In the genomic region with DNA sequence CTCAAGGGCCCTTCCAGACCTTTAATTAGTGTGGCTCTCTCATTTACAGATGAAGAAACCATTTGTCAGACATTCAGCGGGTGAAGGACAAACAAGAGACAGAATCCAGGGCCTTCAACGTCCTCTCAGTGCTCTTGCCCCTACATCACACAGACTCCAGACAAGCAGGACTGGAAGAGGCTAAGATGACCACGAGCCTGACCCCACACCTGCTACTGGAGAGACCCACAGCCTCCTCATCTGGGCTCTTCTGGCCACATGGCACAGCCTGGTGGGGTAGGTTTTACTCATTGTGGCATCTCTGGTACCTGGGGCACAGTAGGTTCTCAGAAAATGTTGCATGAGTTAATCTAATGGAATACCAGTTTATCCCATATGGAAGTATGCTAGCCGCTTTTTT, we compare ENCODE assay signal across 24 cellular contexts.
DNase-seq lines count a peak whose midpoint lies in the region; ATAC-seq and TF ChIP-seq lines count a peak whose summit lies in the region.
"Had no signal": no experiment of that assay in that cellular context is flagged by ENCODE, and none has a peak within 500 bp of the region (broad histone marks: within the 10 kb centered on the region; RNA-seq: fewer than 3 reads in every experiment).

No MANE protein-coding gene starts in this region.

- H2BK12ac ChIP-seq in neuronal stem cell (ENCODE audit: low read length) = no peak overlapping the region

- H3K79me1 ChIP-seq in neuronal stem cell (ENCODE audit: low read depth, low read length) = no peaks in the 10 kb centered on the region

- no peak overlapping the region for H2BK15ac ChIP-seq in neuronal stem cell (ENCODE audit: low read length)

- H3K4me2 ChIP-seq in neuronal stem cell (ENCODE audit: insufficient read depth, low read length, poor library complexity, severe bottlenecking) = no peak overlapping the region

- DNase-seq in left ventricle myocardium inferior = no peak
- no peak for DNase-seq in heart left ventricle
- no peak for DNase-seq in neuronal stem cell (ENCODE audit: low spot score)
- no peak for DNase-seq in upper lobe of left lung
- DNase-seq in uterus = no peak
- DNase-seq in DMS153 treated with DMSO at 0.1 percent for 48 hours (lab: John Stamatoyannopoulos, UW; ENCODE audit: unreplicated experiment) = no peak
- DNase-seq in SHP77 treated with DMSO at 0.1 percent for 48 hours (lab: John Stamatoyannopoulos, UW) = no peak
- DNase-seq: activated naive CD4-positive, alpha-beta T cell treated with anti-CD3 and anti-CD28 coated beads for 36 hours; activated T-cell treated with anti-CD3 and anti-CD28 coated beads, Interleukin-2, amount 50 U/mL, for 48 hours; amygdala; BE2C; glutamatergic neuron; H7; Kasumi-1; midbrain; NCI-H1694 treated with DMSO at 0.1 percent for 48 hours; NCI-H526 treated with DMSO at 0.1 percent for 48 hours; stimulated activated naive CD8-positive, alpha-beta T cell treated with anti-CD3 and anti-CD28 coated beads, Interleukin-15, amount 100 ng/mL, for 72 hours; T-helper 9 cell; WERI-Rb-1 had no signal

- peaks cover 23% of the 10 kb centered on the region for H3K4me1 ChIP-seq in left ventricle myocardium inferior
- H3K4me1 ChIP-seq in heart left ventricle = peaks cover 0 to 16% (median 2%) of the 10 kb centered on the region in 12 donors
- peaks cover 0 to 27% of the 10 kb centered on the region in 2 donors for H3K4me1 ChIP-seq in esophagus (ENCODE audit: control insufficient read depth in 2 of 2, insufficient read depth in 2 of 2, low read length in 1 of 2)
- peaks cover 0 to 7% of the 10 kb centered on the region in 2 donors for H3K4me1 ChIP-seq in neuronal stem cell (ENCODE audit: control insufficient read depth in 2 of 2, insufficient read depth in 1 of 2, low read depth in 1 of 2, low read length in 2 of 2)
- H3K4me1 ChIP-seq in upper lobe of left lung = peaks cover 2 to 28% (median 16%) of the 10 kb centered on the region in 4 donors
- no peaks in the 10 kb centered on the region for H3K4me1 ChIP-seq in uterus
- H3K4me1 ChIP-seq: BE2C, parathyroid adenoma had no signal

- intact Hi-C loops in left ventricle myocardium inferior (cut with micrococcal nuclease) (no loop called here), heart left ventricle (cut with DNase I) (no loop called here), uterus (cut with DNase I; ENCODE audit: low total_unique reads) (no loop called here)

- no peak overlapping the region for H2AFZ ChIP-seq in neuronal stem cell (ENCODE audit: low read length)
- H2AFZ ChIP-seq: parathyroid adenoma had no signal

- H3K36me3 ChIP-seq in left ventricle myocardium inferior = no peaks in the 10 kb centered on the region
- H3K36me3 ChIP-seq in heart left ventricle = no peaks in the 10 kb centered on the region
- H3K36me3 ChIP-seq in esophagus (ENCODE audit: control insufficient read depth in 2 of 2, insufficient read depth in 2 of 2, low read length in 1 of 2) = no peaks in the 10 kb centered on the region
- no peaks in the 10 kb centered on the region for H3K36me3 ChIP-seq in neuronal stem cell (replicated peaks in 1 of 2; ENCODE audit: control insufficient read depth in 2 of 2, insufficient read depth in 2 of 2, low read length in 2 of 2)
- H3K36me3 ChIP-seq in upper lobe of left lung = no peaks in the 10 kb centered on the region
- H3K36me3 ChIP-seq in uterus = no peaks in the 10 kb centered on the region
- H3K36me3 ChIP-seq: BE2C, cardiac muscle cell, vagina, WERI-Rb-1 had no signal

- no peak overlapping the region for H3K23ac ChIP-seq in neuronal stem cell (ENCODE audit: low read depth, low read length, poor library complexity)

- TF ChIP-seq CTCF in left ventricle myocardium inferior (IDR thresholded peaks at IDR 0.05; ENCODE audit: borderline replicate concordance) (no peak), heart left ventricle (IDR thresholded peaks at IDR 0.05) (no peak), upper lobe of left lung (IDR thresholded peaks at IDR 0.05) (no peak), uterus (IDR thresholded peaks at IDR 0.05) (no peak)

- no peak overlapping the region for H3K9ac ChIP-seq in neuronal stem cell (ENCODE audit: low read depth, low read length, poor library complexity)
- H3K9ac ChIP-seq: parathyroid adenoma had no signal

- H3K27ac ChIP-seq in left ventricle myocardium inferior (replicated peaks) (peak overlapping the region; percentile 84), heart left ventricle (peak overlapping the region in 5 of 12 donors; percentile 31 to 50 (median 39)), esophagus (ENCODE audit: low read depth in 2 of 2, low read length in 1 of 2) (peak overlapping the region; percentile 78 to 92), neuronal stem cell (replicated peaks; ENCODE audit: low read length) (no peak overlapping the region), upper lobe of left lung (peak overlapping the region; percentile 36 to 88 (median 62)), uterus (no peak overlapping the region)
- H3K27ac ChIP-seq: cardiac muscle cell, parathyroid adenoma, vagina, WERI-Rb-1 had no signal

- ATAC-seq in heart left ventricle = no peak
- ATAC-seq in upper lobe of left lung (ENCODE audit: low FRiP score in 2 of 2) = peak in 1 of 2 donors; percentile 1
- ATAC-seq: stimulated activated naive CD8-positive, alpha-beta T cell treated with anti-CD3 and anti-CD28 coated beads, Interleukin-15, amount 100 ng/mL, for 72 hours had no signal

- no peak overlapping the region for H2BK5ac ChIP-seq in neuronal stem cell (ENCODE audit: low read length)

- H3K18ac ChIP-seq in neuronal stem cell (ENCODE audit: low read length) = peak overlapping the region; percentile 38

- TF ChIP-seq POLR2A in heart left ventricle (IDR thresholded peaks at IDR 0.05) = no peak
- no peak for TF ChIP-seq POLR2A in upper lobe of left lung (IDR thresholded peaks at IDR 0.05)
- no peak for TF ChIP-seq POLR2A in uterus (IDR thresholded peaks at IDR 0.05)

- no peak overlapping the region for H2AK5ac ChIP-seq in neuronal stem cell (ENCODE audit: low read depth, low read length)

- no peak overlapping the region for H2BK120ac ChIP-seq in neuronal stem cell (ENCODE audit: low read depth, low read length)

- WGBS in heart left ventricle, 4 donors = 65 to 82% (median 70%) methylated on average over 4 of the region's 4 CpGs
- 62 to 76% methylated on average over 4 of the region's 4 CpGs for WGBS in esophagus, 2 donors
- no CpG with 5 or more reads among the region's 4 CpGs for WGBS in neuronal stem cell (ENCODE audit: extremely low coverage in 2 of 2, insufficient read length in 2 of 2, insufficient replicate concordance in 1 of 2), 2 donors
- 55 to 78% methylated on average over 3 to 4 of the region's 4 CpGs for WGBS in upper lobe of left lung, 2 donors

- no peaks in the 10 kb centered on the region for H3K27me3 ChIP-seq in left ventricle myocardium inferior (ENCODE audit: low read depth)
- H3K27me3 ChIP-seq in heart left ventricle = no peaks in the 10 kb centered on the region
- no peaks in the 10 kb centered on the region for H3K27me3 ChIP-seq in esophagus (ENCODE audit: control insufficient read depth in 1 of 2, insufficient read depth in 2 of 2, low read length in 2 of 2)
- peaks cover 0 to 14% (median 0%) of the 10 kb centered on the region in 3 experiments for H3K27me3 ChIP-seq in neuronal stem cell (ENCODE audit: control insufficient read depth in 3 of 3, insufficient read depth in 3 of 3, low read depth in 1 of 3, low read length in 3 of 3)
- no peaks in the 10 kb centered on the region for H3K27me3 ChIP-seq in upper lobe of left lung
- H3K27me3 ChIP-seq in uterus = no peaks in the 10 kb centered on the region
- H3K27me3 ChIP-seq: BE2C, cardiac muscle cell, vagina had no signal

- H4K8ac ChIP-seq in neuronal stem cell (ENCODE audit: low read depth, low read length) = no peak overlapping the region

- H3K4me3 ChIP-seq in left ventricle myocardium inferior (no peak overlapping the region), heart left ventricle (no peak overlapping the region), esophagus (ENCODE audit: low read depth in 1 of 2, low read length in 2 of 2) (no peak overlapping the region), neuronal stem cell (ENCODE audit: low read length in 2 of 2) (no peak overlapping the region), upper lobe of left lung (no peak overlapping the region), uterus (no peak overlapping the region)
- H3K4me3 ChIP-seq: cardiac muscle cell, vagina had no signal

- no peak overlapping the region for H3K14ac ChIP-seq in neuronal stem cell (ENCODE audit: low read length)

- no peak for TF ChIP-seq EP300 in upper lobe of left lung (IDR thresholded peaks at IDR 0.05)

- H3K4ac ChIP-seq in neuronal stem cell (ENCODE audit: low read length) = no peak overlapping the region

- no peak overlapping the region for H4K91ac ChIP-seq in neuronal stem cell (ENCODE audit: low read depth, low read length, poor library complexity)

- H3K9me3 ChIP-seq in left ventricle myocardium inferior (replicated peaks) = no peaks in the 10 kb centered on the region
- H3K9me3 ChIP-seq in heart left ventricle = no peaks in the 10 kb centered on the region
- H3K9me3 ChIP-seq in esophagus (ENCODE audit: control insufficient read depth in 2 of 2, insufficient read depth in 1 of 2, low read depth in 1 of 2, low read length in 1 of 2) = no peaks in the 10 kb centered on the region
- no peaks in the 10 kb centered on the region for H3K9me3 ChIP-seq in neuronal stem cell (replicated peaks in 1 of 2; ENCODE audit: control insufficient read depth in 2 of 2, insufficient read depth in 1 of 2, low read depth in 1 of 2, low read length in 2 of 2)
- H3K9me3 ChIP-seq in upper lobe of left lung = no peaks in the 10 kb centered on the region
- no peaks in the 10 kb centered on the region for H3K9me3 ChIP-seq in uterus
- H3K9me3 ChIP-seq: BE2C, vagina had no signal

Comparison
In these comparisons a context has a peak if more than half of its experiments do, and no peak if none do; other contexts are left out.
1. H3K27ac ChIP-seq: peak in left ventricle myocardium inferior (single experiment), esophagus (2 of 2) and upper lobe of left lung (4 of 4); none in neuronal stem cell (single experiment) and uterus (0 of 2).